In the genomic region with DNA sequence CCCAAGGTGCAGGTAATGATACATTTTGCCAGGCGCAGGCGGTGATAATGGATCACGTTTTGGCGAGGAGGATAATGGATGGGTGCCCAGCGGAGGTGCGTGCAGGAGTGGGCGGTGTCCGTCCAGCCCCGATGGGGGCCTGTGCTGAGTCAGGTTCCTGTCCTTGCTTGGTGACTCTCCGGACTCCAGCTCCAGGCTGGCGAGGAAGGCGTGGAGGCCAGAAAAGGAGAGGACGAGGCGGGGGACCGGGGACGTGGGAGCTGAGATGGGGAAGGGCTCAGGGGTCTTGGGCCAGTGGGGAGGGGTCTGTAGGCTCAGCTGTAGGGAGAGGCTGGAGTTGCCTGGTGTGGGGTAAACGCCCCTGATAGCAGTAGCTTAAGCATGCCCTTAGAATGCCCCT, we compare ENCODE assay signal across 28 cellular contexts.
"Had no signal": no experiment of that assay in that cellular context is flagged by ENCODE, and none has a peak within 500 bp of the region (broad histone marks: within the 10 kb centered on the region; RNA-seq: fewer than 3 reads in every experiment).

No MANE protein-coding gene starts in this region.

- H3K4me1 Mint-ChIP-seq: stimulated activated effector memory CD8-positive, alpha-beta T cell treated with anti-CD3 and anti-CD28 coated beads, Interleukin-12 subunit alpha, Interleukin-12 subunit beta, amount 100 ng/mL, for 72 hours; stimulated activated memory B cell treated with anti-CD40 and anti-IgM and Interleukin-4, amounts not matched to agents 10 μg/mL and 1 μg/mL and 100 μg/mL, for 72 hours; stimulated activated naive B cell treated with anti-CD40 and anti-IgM and Interleukin-4, amounts not matched to agents 10 μg/mL and 1 μg/mL and 100 μg/mL, for 72 hours; stimulated activated naive CD8-positive, alpha-beta T cell treated with anti-CD3 and anti-CD28 coated beads, Interleukin-15, amount 100 ng/mL, for 72 hours had no signal

- DNase-seq: stimulated activated CD4-positive, alpha-beta T cell treated with anti-CD3 and anti-CD28 coated beads, Interleukin-2, amount 100 ng/mL, for 48 hours; stimulated activated CD4-positive, alpha-beta T cell treated with anti-CD3 and anti-CD28 coated beads, Interleukin-4, amount 100 ng/mL, for 1 hour; stimulated activated CD4-positive, alpha-beta T cell treated with anti-CD3 and anti-CD28 coated beads, Interleukin-4, amount 100 ng/mL, for 24 hours; stimulated activated CD4-positive, alpha-beta T cell treated with anti-CD3 and anti-CD28 coated beads, Interleukin-4, amount 100 ng/mL, for 4 hours; stimulated activated CD8-positive, alpha-beta memory T cell treated with anti-CD3 and anti-CD28 coated beads, Interleukin-4, amount 100 ng/mL, for 48 hours; stimulated activated naive B cell treated with anti-CD40 and anti-IgM and Interleukin-4, amounts not matched to agents 10 μg/mL and 1 μg/mL and 100 μg/mL, for 72 hours; stimulated activated naive CD4-positive, alpha-beta T cell; stimulated activated naive CD4-positive, alpha-beta T cell treated with Interleukin-2 at 50 U/mL for 16 hours; stimulated activated naive CD8-positive, alpha-beta T cell treated with anti-CD3 and anti-CD28 coated beads, Interleukin-15, amount 100 ng/mL, for 72 hours; stimulated activated naive CD8-positive, alpha-beta T cell treated with anti-CD3 and anti-CD28 coated beads, Interleukin-15, Interleukin-2, amounts not matched to agents 100 U/mL and 50 U/mL, for 24 hours; stomach; substantia nigra; testis; thyroid gland; tibial artery; transverse colon; trophoblast cell; upper lobe of left lung; upper lobe of right lung; uterus had no signal

- H3K9me3 Mint-ChIP-seq: stimulated activated effector memory CD8-positive, alpha-beta T cell treated with anti-CD3 and anti-CD28 coated beads, Interleukin-12 subunit alpha, Interleukin-12 subunit beta, amount 100 ng/mL, for 72 hours; stimulated activated memory B cell treated with anti-CD40 and anti-IgM and Interleukin-4, amounts not matched to agents 10 μg/mL and 1 μg/mL and 100 μg/mL, for 72 hours; stimulated activated naive CD8-positive, alpha-beta T cell treated with anti-CD3 and anti-CD28 coated beads, Interleukin-15, Interleukin-2, amounts not matched to agents 100 ng/mL and 50 ng/mL, for 24 hours; type B pancreatic cell had no signal

- H3K36me3 Mint-ChIP-seq: stimulated activated effector memory CD8-positive, alpha-beta T cell treated with anti-CD3 and anti-CD28 coated beads, Interleukin-12 subunit alpha, Interleukin-12 subunit beta, amount 100 ng/mL, for 72 hours; stimulated activated memory B cell treated with anti-CD40 and anti-IgM and Interleukin-4, amounts not matched to agents 10 μg/mL and 1 μg/mL and 100 μg/mL, for 72 hours; stimulated activated naive B cell treated with anti-CD40 and anti-IgM and Interleukin-4, amounts not matched to agents 10 μg/mL and 1 μg/mL and 100 μg/mL, for 72 hours; type B pancreatic cell had no signal

- H3K27ac ChIP-seq: stomach, suprapubic skin, testis, thoracic aorta, thyroid gland, tibial artery, tibial nerve, transverse colon, upper lobe of left lung, upper lobe of right lung, uterus, vagina had no signal

- H3K27me3 Mint-ChIP-seq: stimulated activated naive CD8-positive, alpha-beta T cell treated with anti-CD3 and anti-CD28 coated beads, Interleukin-15, Interleukin-2, amounts not matched to agents 100 ng/mL and 50 ng/mL, for 24 hours had no signal

- H3K9me3 ChIP-seq: suprapubic skin, testis, thoracic aorta, thyroid gland, tibial artery, tibial nerve, transverse colon, upper lobe of left lung, upper lobe of right lung, uterus, vagina had no signal

- H3K27ac Mint-ChIP-seq: stimulated activated effector memory CD8-positive, alpha-beta T cell treated with anti-CD3 and anti-CD28 coated beads, Interleukin-12 subunit alpha, Interleukin-12 subunit beta, amount 100 ng/mL, for 72 hours; stimulated activated memory B cell treated with anti-CD40 and anti-IgM and Interleukin-4, amounts not matched to agents 10 μg/mL and 1 μg/mL and 100 μg/mL, for 72 hours; stimulated activated naive CD8-positive, alpha-beta T cell treated with anti-CD3 and anti-CD28 coated beads, Interleukin-15, amount 100 ng/mL, for 72 hours; stimulated activated naive CD8-positive, alpha-beta T cell treated with anti-CD3 and anti-CD28 coated beads, Interleukin-15, Interleukin-2, amounts not matched to agents 100 ng/mL and 50 ng/mL, for 24 hours; type B pancreatic cell had no signal

- H3K4me3 ChIP-seq: stomach, suprapubic skin, testis, thoracic aorta, thyroid gland, tibial artery, tibial nerve, transverse colon, upper lobe of left lung, upper lobe of right lung, uterus, vagina had no signal

- H3K27me3 ChIP-seq: suprapubic skin, testis, thyroid gland, tibial nerve, transverse colon, upper lobe of left lung, upper lobe of right lung, uterus, vagina had no signal

- H3K4me1 ChIP-seq: stomach, suprapubic skin, testis, thyroid gland, tibial artery, tibial nerve, transverse colon, upper lobe of left lung, upper lobe of right lung, uterus, vagina had no signal

- H3K36me3 ChIP-seq: stomach, suprapubic skin, thoracic aorta, thyroid gland, tibial artery, tibial nerve, transverse colon, upper lobe of left lung, upper lobe of right lung, uterus, vagina had no signal

- H3K4me3 Mint-ChIP-seq: stimulated activated effector memory CD8-positive, alpha-beta T cell treated with anti-CD3 and anti-CD28 coated beads, Interleukin-12 subunit alpha, Interleukin-12 subunit beta, amount 100 ng/mL, for 72 hours; stimulated activated memory B cell treated with anti-CD40 and anti-IgM and Interleukin-4, amounts not matched to agents 10 μg/mL and 1 μg/mL and 100 μg/mL, for 72 hours; stimulated activated naive B cell treated with anti-CD40 and anti-IgM and Interleukin-4, amounts not matched to agents 10 μg/mL and 1 μg/mL and 100 μg/mL, for 72 hours; stimulated activated naive CD8-positive, alpha-beta T cell treated with anti-CD3 and anti-CD28 coated beads, Interleukin-15, amount 100 ng/mL, for 72 hours; stimulated activated naive CD8-positive, alpha-beta T cell treated with anti-CD3 and anti-CD28 coated beads, Interleukin-15, Interleukin-2, amounts not matched to agents 100 ng/mL and 50 ng/mL, for 24 hours; type B pancreatic cell had no signal

- ATAC-seq: stimulated activated memory B cell treated with anti-CD40 and anti-IgM and Interleukin-4, amounts not matched to agents 10 μg/mL and 1 μg/mL and 100 μg/mL, for 72 hours; stimulated activated naive B cell treated with anti-CD40 and anti-IgM and Interleukin-4, amounts not matched to agents 10 μg/mL and 1 μg/mL and 100 μg/mL, for 72 hours; stimulated activated naive CD8-positive, alpha-beta T cell treated with anti-CD3 and anti-CD28 coated beads, Interleukin-15, amount 100 ng/mL, for 72 hours; stimulated activated naive CD8-positive, alpha-beta T cell treated with anti-CD3 and anti-CD28 coated beads, Interleukin-15, Interleukin-2, amounts not matched to agents 100 U/mL and 50 U/mL, for 24 hours had no signal
